In genomic region chr1:247357062-247357780, GRCh38 we compare ENCODE assay signal across 14 cellular contexts. TPM values are rescaled to one million over a fixed set of nuclear protein-coding genes. Genes with fewer than 3 reads are reported as not detected.
DNase-seq lines count a peak whose midpoint lies in the region; ATAC-seq and TF ChIP-seq lines count a peak whose summit lies in the region.
"Had no signal": no experiment of that assay in that cellular context is flagged by ENCODE, and none has a peak within 500 bp of the region (broad histone marks: within the 10 kb centered on the region; RNA-seq: fewer than 3 reads in every experiment).

No MANE protein-coding gene starts in this region.

- no peak for TF ChIP-seq CTCF in fibroblast of pulmonary artery (IDR thresholded peaks at IDR 0.05; ENCODE audit: low read length, missing control alignments)
- TF ChIP-seq CTCF in Calu3 (IDR thresholded peaks at IDR 0.05; ENCODE audit: unreplicated experiment) = no peak

- peaks cover 4% of the 10 kb centered on the region for H3K9me3 Mint-ChIP-seq in Calu3 (ENCODE audit: low read depth, unreplicated experiment)
- H3K9me3 Mint-ChIP-seq: natural killer cell had no signal

- intact Hi-C loops in Calu3 (cut with micrococcal nuclease; ENCODE audit: unreplicated experiment) = no loop called here

- DNase-seq in AG08396 (ENCODE audit: low spot score) = peak; percentile 73
- DNase-seq in M059J (ENCODE audit: low read depth) = peak; percentile 80
- peak; percentile 72 for DNase-seq in fibroblast of pulmonary artery (ENCODE audit: low read depth)
- peak; percentile 22 for DNase-seq in myocyte (ENCODE audit: low read depth)
- DNase-seq in Calu3 = no peak
- no peak for DNase-seq in activated CD4-positive, alpha-beta T cell treated with anti-CD3 and anti-CD28 coated beads, Interleukin-2, amount 50 U/mL, for 1 hour
- DNase-seq: activated T-cell treated with anti-CD3 and anti-CD28 coated beads, Interleukin-2, amount 50 U/mL, for 4 hours; body of pancreas; MM.1S; natural killer cell; NCI-H526 treated with DMSO at 0.1 percent for 48 hours; spleen had no signal

- BruUV-seq in Calu3 (replicated peaks; lab: Mats Ljungman, UMichigan) = no TSS peak

- no peak overlapping the region for H3K4me3 Mint-ChIP-seq in Calu3 (ENCODE audit: low read depth, unreplicated experiment)
- H3K4me3 Mint-ChIP-seq: activated T-cell treated with anti-CD3 and anti-CD28 coated beads, Interleukin-2, amount 50 U/mL, for 4 hours; natural killer cell had no signal

- H3K4me1 Mint-ChIP-seq in Calu3 (ENCODE audit: low read depth, unreplicated experiment) = no peaks in the 10 kb centered on the region
- H3K4me1 Mint-ChIP-seq: natural killer cell had no signal

- no peak overlapping the region for H3K27ac Mint-ChIP-seq in Calu3 (ENCODE audit: unreplicated experiment)
- H3K27ac Mint-ChIP-seq: natural killer cell had no signal

- ATAC-seq in HG03432 (IDR thresholded peaks at IDR 0.05; ENCODE audit: unreplicated experiment) = no peak
- no peak for ATAC-seq in GM19324 (IDR thresholded peaks at IDR 0.05; ENCODE audit: low FRiP score, unreplicated experiment)
- ATAC-seq: activated T-cell treated with anti-CD3 and anti-CD28 coated beads, Interleukin-2, amount 50 U/mL, for 4 hours; body of pancreas; natural killer cell had no signal

- no peaks in the 10 kb centered on the region for H3K27me3 Mint-ChIP-seq in Calu3 (ENCODE audit: unreplicated experiment)

- no peak overlapping the region for H3K4me3 ChIP-seq in fibroblast of pulmonary artery (replicated peaks; ENCODE audit: low read depth, low read length)
- H3K4me3 ChIP-seq: body of pancreas, spleen had no signal

- CTCF ChIA-PET in Calu3 (lab: Charles Lee) = no interaction called here

- H3K36me3 Mint-ChIP-seq in Calu3 (ENCODE audit: insufficient read depth, unreplicated experiment) = peaks cover 8% of the 10 kb centered on the region
- H3K36me3 Mint-ChIP-seq: natural killer cell had no signal

RNA-seq across cellular contexts. Expression of gene ZNF496, which starts 25.6 kb away (rescaled TPM):
- total RNA-seq in M059J (2014; rRNA removed; shearing (Covaris generic)) = 26.4 and 28.0 TPM in 2 replicates
- total RNA-seq in myocyte (35.9 and 50.9 TPM in 2 replicates), Calu3 (2022) (33.4 and 36.9 TPM in 2 replicates)
- polyA plus RNA-seq in myocyte (2012) = 15.1 TPM

RNA-seq across cellular contexts. Expression of gene NLRP3, which starts 58.8 kb away (rescaled TPM):
- 7.4 and 9.2 TPM in 2 replicates for total RNA-seq in M059J (2014; rRNA removed; shearing (Covaris generic))
- total RNA-seq in myocyte (0.05 TPM in 1 of 2 replicates, not detected in the other), Calu3 (2022) (0.26 and 0.32 TPM in 2 replicates)
- 0.38 TPM for polyA plus RNA-seq in myocyte (2012)

Comparison
In these comparisons a context has a peak if more than half of its experiments do, and no peak if none do; other contexts are left out.
1. DNase-seq: peak in AG08396 (single experiment), M059J (single experiment), fibroblast of pulmonary artery (single experiment) and myocyte (single experiment); none in Calu3 (single experiment) and activated CD4-positive, alpha-beta T cell treated with anti-CD3 and anti-CD28 coated beads, Interleukin-2, amount 50 U/mL, for 1 hour (single experiment).